ENCODE assay signal across 19 cellular contexts in genomic region chr13:69319659-69320058, GRCh38.
"Had no signal": no experiment of that assay in that cellular context is flagged by ENCODE, and none has a peak within 500 bp of the region (broad histone marks: within the 10 kb centered on the region; RNA-seq: fewer than 3 reads in every experiment).

No MANE protein-coding gene starts in this region.

- H3K27me3 ChIP-seq: thyroid gland had no signal

- H3K36me3 ChIP-seq: thyroid gland had no signal

- H3K9me3 Mint-ChIP-seq: activated CD4-positive, alpha-beta T cell treated with anti-CD3 and anti-CD28 coated beads, Interleukin-2, amount 10 ng/mL, durations not matched to agents 24 days and 14 days; activated naive CD8-positive, alpha-beta T cell treated with anti-CD3 and anti-CD28 coated beads, Interleukin-2, amount 10 ng/mL, durations not matched to agents 7 days and 5 days; nephron progenitor cell had no signal

- FAIRE-seq: bronchial epithelial cell had no signal

- H3K4me1 ChIP-seq: thyroid gland had no signal

- DNase-seq: activated CD4-positive, alpha-beta T cell treated with anti-CD3 and anti-CD28 coated beads, Interleukin-2, amount 10 ng/mL, durations not matched to agents 24 days and 14 days; activated CD8-positive, alpha-beta T cell treated with anti-CD3 and anti-CD28 coated beads, Interleukin-2, amount 10 ng/mL, durations not matched to agents 7 days and 5 days; activated naive CD4-positive, alpha-beta T cell treated with Interleukin-2 at 50 U/mL for 16 hours; activated naive CD8-positive, alpha-beta T cell treated with anti-CD3 and anti-CD28 coated beads, Interleukin-2, amount 10 ng/mL, durations not matched to agents 7 days and 5 days; activated T-cell treated with anti-CD3 and anti-CD28 coated beads, Interleukin-2, amount 50 U/mL, for 24 hours; anterior cingulate cortex; cerebellar nuclear complex; effector CD4-positive, alpha-beta T cell; islet precursor cell; nephron progenitor cell; nucleus accumbens; retina; stimulated activated CD4-positive, alpha-beta T cell treated with anti-CD3 and anti-CD28 coated beads, Interleukin-1b, Interleukin-23, amount 100 ng/mL, for 48 hours; stimulated activated naive CD4-positive, alpha-beta T cell treated with Interleukin-2 at 50 U/mL for 16 hours; thyroid gland had no signal

- H3K27ac ChIP-seq: thyroid gland had no signal

- H3K27ac Mint-ChIP-seq: activated CD4-positive, alpha-beta T cell treated with anti-CD3 and anti-CD28 coated beads, Interleukin-2, amount 10 ng/mL, durations not matched to agents 24 days and 14 days; activated CD8-positive, alpha-beta T cell treated with anti-CD3 and anti-CD28 coated beads, Interleukin-2, amount 10 ng/mL, durations not matched to agents 7 days and 5 days; activated naive CD8-positive, alpha-beta T cell treated with anti-CD3 and anti-CD28 coated beads, Interleukin-2, amount 10 ng/mL, durations not matched to agents 7 days and 5 days; activated T-cell treated with anti-CD3 and anti-CD28 coated beads, Interleukin-2, amount 50 U/mL, for 24 hours; activated T-helper 2 cell treated with anti-CD3 and anti-CD28 coated beads, Interferon-gamma antibody, Interleukin-2, Interleukin-4, amounts not matched to agents 10 μg/mL and 5 μg/mL and 100 μg/mL, durations not matched to agents 14 hours and 24 hours and 36 hours; nephron progenitor cell; T-helper 2 cell treated with Interferon-gamma antibody and Interleukin-4, amounts not matched to agents 5 μg/mL and 100 μg/mL, for 36 hours had no signal

- H3K9me3 ChIP-seq: thyroid gland had no signal

- H3K4me3 Mint-ChIP-seq: activated CD4-positive, alpha-beta T cell treated with anti-CD3 and anti-CD28 coated beads, Interleukin-2, amount 10 ng/mL, durations not matched to agents 24 days and 14 days; activated CD8-positive, alpha-beta T cell treated with anti-CD3 and anti-CD28 coated beads, Interleukin-2, amount 10 ng/mL, durations not matched to agents 7 days and 5 days; activated naive CD8-positive, alpha-beta T cell treated with anti-CD3 and anti-CD28 coated beads, Interleukin-2, amount 10 ng/mL, durations not matched to agents 7 days and 5 days; activated T-cell treated with anti-CD3 and anti-CD28 coated beads, Interleukin-2, amount 50 U/mL, for 24 hours; nephron progenitor cell; T-helper 2 cell treated with Interferon-gamma antibody and Interleukin-4, amounts not matched to agents 5 μg/mL and 100 μg/mL, for 36 hours had no signal

- H3K27me3 Mint-ChIP-seq: activated CD4-positive, alpha-beta T cell treated with anti-CD3 and anti-CD28 coated beads, Interleukin-2, amount 10 ng/mL, durations not matched to agents 24 days and 14 days; activated naive CD8-positive, alpha-beta T cell treated with anti-CD3 and anti-CD28 coated beads, Interleukin-2, amount 10 ng/mL, durations not matched to agents 7 days and 5 days; activated T-cell treated with anti-CD3 and anti-CD28 coated beads, Interleukin-2, amount 50 U/mL, for 24 hours had no signal

- H3K4me3 ChIP-seq: lung, thyroid gland had no signal

- H3K4me1 Mint-ChIP-seq: activated CD4-positive, alpha-beta T cell treated with anti-CD3 and anti-CD28 coated beads, Interleukin-2, amount 10 ng/mL, durations not matched to agents 24 days and 14 days; activated naive CD8-positive, alpha-beta T cell treated with anti-CD3 and anti-CD28 coated beads, Interleukin-2, amount 10 ng/mL, durations not matched to agents 7 days and 5 days; nephron progenitor cell had no signal

- H3K36me3 Mint-ChIP-seq: activated naive CD8-positive, alpha-beta T cell treated with anti-CD3 and anti-CD28 coated beads, Interleukin-2, amount 10 ng/mL, durations not matched to agents 7 days and 5 days had no signal
